ENCODE assay signal across 8 cellular contexts in genomic region chr12:57755454-57756372, GRCh38. TPM values are rescaled to one million over a fixed set of nuclear protein-coding genes. Genes with fewer than 3 reads are reported as not detected.
DNase-seq lines count a peak whose midpoint lies in the region; ATAC-seq and TF ChIP-seq lines count a peak whose summit lies in the region.

No MANE protein-coding gene starts in this region.

- H3K9me3 ChIP-seq in iPS-18c (ENCODE audit: control insufficient read depth, insufficient read depth, low read length), result no peaks in the 10 kb centered on the region

- H3K36me3 ChIP-seq in GM06990 (ENCODE audit: control insufficient read depth, insufficient read depth, low read length), result peaks cover 9% of the 10 kb centered on the region

- peak overlapping the region; percentile 60 for H3K27ac Mint-ChIP-seq in activated naive CD8-positive, alpha-beta T cell treated with anti-CD3 and anti-CD28 coated beads, Interleukin-2, amount 10 ng/mL, durations not matched to agents 7 days and 5 days
- peak overlapping the region; percentile 84 for H3K27ac Mint-ChIP-seq in stimulated activated effector memory CD8-positive, alpha-beta T cell treated with anti-CD3 and anti-CD28 coated beads, Interleukin-12 subunit alpha, Interleukin-12 subunit beta, amount 100 ng/mL, for 72 hours

- H3K27me3 Mint-ChIP-seq in activated naive CD8-positive, alpha-beta T cell treated with anti-CD3 and anti-CD28 coated beads, Interleukin-2, amount 10 ng/mL, durations not matched to agents 7 days and 5 days, result no peaks in the 10 kb centered on the region

- no peaks in the 10 kb centered on the region for H3K27me3 ChIP-seq in GM06990 (replicated peaks; ENCODE audit: control insufficient read depth, insufficient read depth, low read length)

- H3K4me1 Mint-ChIP-seq in activated naive CD8-positive, alpha-beta T cell treated with anti-CD3 and anti-CD28 coated beads, Interleukin-2, amount 10 ng/mL, durations not matched to agents 7 days and 5 days, result peaks cover 40% of the 10 kb centered on the region
- H3K4me1 Mint-ChIP-seq in stimulated activated effector memory CD8-positive, alpha-beta T cell treated with anti-CD3 and anti-CD28 coated beads, Interleukin-12 subunit alpha, Interleukin-12 subunit beta, amount 100 ng/mL, for 72 hours, result peaks cover 72% of the 10 kb centered on the region

- peaks cover 15% of the 10 kb centered on the region for H3K36me3 Mint-ChIP-seq in activated naive CD8-positive, alpha-beta T cell treated with anti-CD3 and anti-CD28 coated beads, Interleukin-2, amount 10 ng/mL, durations not matched to agents 7 days and 5 days
- H3K36me3 Mint-ChIP-seq in stimulated activated effector memory CD8-positive, alpha-beta T cell treated with anti-CD3 and anti-CD28 coated beads, Interleukin-12 subunit alpha, Interleukin-12 subunit beta, amount 100 ng/mL, for 72 hours, result peaks cover 52% of the 10 kb centered on the region

- no peaks in the 10 kb centered on the region for H3K9me3 Mint-ChIP-seq in activated naive CD8-positive, alpha-beta T cell treated with anti-CD3 and anti-CD28 coated beads, Interleukin-2, amount 10 ng/mL, durations not matched to agents 7 days and 5 days
- no peaks in the 10 kb centered on the region for H3K9me3 Mint-ChIP-seq in stimulated activated effector memory CD8-positive, alpha-beta T cell treated with anti-CD3 and anti-CD28 coated beads, Interleukin-12 subunit alpha, Interleukin-12 subunit beta, amount 100 ng/mL, for 72 hours

- POLR2A ChIA-PET in activated naive CD8-positive, alpha-beta T cell treated with anti-CD3 and anti-CD28 coated beads, Interleukin-2, amount 10 ng/mL, durations not matched to agents 7 days and 5 days (lab: Charles Lee), result interaction anchor here (0.6 to 3.1 kb wide), 7 partner anchors 10 to 1828 kb away, joined by 3 to 20 read pairs (median 5); partner anchors contain the start of genes CYP27B1, EEF1AKMT3 and METTL1

- TF ChIP-seq CTCF in GM06990 (IDR thresholded peaks at IDR 0.05; ENCODE audit: insufficient read depth, low read length, poor library complexity, severe bottlenecking), result no peak

- peak overlapping the region; percentile 82 for H3K4me3 Mint-ChIP-seq in activated naive CD8-positive, alpha-beta T cell treated with anti-CD3 and anti-CD28 coated beads, Interleukin-2, amount 10 ng/mL, durations not matched to agents 7 days and 5 days
- peak overlapping the region; percentile 75 for H3K4me3 Mint-ChIP-seq in stimulated activated effector memory CD8-positive, alpha-beta T cell treated with anti-CD3 and anti-CD28 coated beads, Interleukin-12 subunit alpha, Interleukin-12 subunit beta, amount 100 ng/mL, for 72 hours

- DNase-seq in GM06990 (ENCODE audit: extremely low read depth, insufficient read length), result peak; percentile 37
- peak; percentile 15 for DNase-seq in NCI-H146 treated with DMSO at 0.1 percent for 48 hours (lab: John Stamatoyannopoulos, UW; ENCODE audit: unreplicated experiment)
- DNase-seq in activated naive CD8-positive, alpha-beta T cell treated with anti-CD3 and anti-CD28 coated beads, Interleukin-2, amount 10 ng/mL, durations not matched to agents 7 days and 5 days, result peak; percentile 67
- peak in 1 of 2 donors; percentile 62 for DNase-seq in stimulated activated effector memory CD8-positive, alpha-beta T cell treated with anti-CD3 and anti-CD28 coated beads, Interleukin-12 subunit alpha, Interleukin-12 subunit beta, amount 100 ng/mL, for 72 hours (ENCODE audit: low spot score in 2 of 2)
- no peak for DNase-seq in midbrain (lab: John Stamatoyannopoulos, UW)
- no peak for DNase-seq in NCI-H187 treated with DMSO at 0.1 percent for 48 hours (lab: John Stamatoyannopoulos, UW)
- DNase-seq in NCI-H2196 treated with DMSO at 0.1 percent for 48 hours (lab: John Stamatoyannopoulos, UW; ENCODE audit: unreplicated experiment), result no peak

- no peak for ATAC-seq in activated naive CD8-positive, alpha-beta T cell treated with anti-CD3 and anti-CD28 coated beads, Interleukin-2, amount 10 ng/mL, durations not matched to agents 7 days and 5 days (ENCODE audit: low read depth)
- ATAC-seq in stimulated activated effector memory CD8-positive, alpha-beta T cell treated with anti-CD3 and anti-CD28 coated beads, Interleukin-12 subunit alpha, Interleukin-12 subunit beta, amount 100 ng/mL, for 72 hours, result no peak

- peak overlapping the region; percentile 74 for H3K4me3 ChIP-seq in GM06990 (replicated peaks; ENCODE audit: low read depth, low read length)
- H3K4me3 ChIP-seq in iPS-18c (ENCODE audit: insufficient read depth, low read depth, low read length), result peak overlapping the region; percentile 52

RNA-seq across cellular contexts. Expression of gene MARCHF9, which starts 0.8 kb away (rescaled TPM):
- 10 to 100 TPM; 37.1 to 38.3 TPM for total RNA-seq in activated naive CD8-positive, alpha-beta T cell treated with anti-CD3 and anti-CD28 coated beads, Interleukin-2, amount 10 ng/mL, durations not matched to agents 7 days and 5 days

RNA-seq across cellular contexts. Expression of gene CDK4, which starts 3.6 kb away (rescaled TPM):
- 100 to 1,000 TPM in 1 of 2 experiments, 10 to 100 TPM in 1; 98.4 to 100 TPM for total RNA-seq in activated naive CD8-positive, alpha-beta T cell treated with anti-CD3 and anti-CD28 coated beads, Interleukin-2, amount 10 ng/mL, durations not matched to agents 7 days and 5 days

RNA-seq across cellular contexts. Expression of gene TSPAN31, which starts 10.9 kb away (rescaled TPM):
- 10 to 100 TPM; 19.6 to 23.2 TPM for total RNA-seq in activated naive CD8-positive, alpha-beta T cell treated with anti-CD3 and anti-CD28 coated beads, Interleukin-2, amount 10 ng/mL, durations not matched to agents 7 days and 5 days

RNA-seq across cellular contexts. Expression of gene CYP27B1, which starts 11.2 kb away (rescaled TPM):
- 1 to 10 TPM; 2.4 to 2.6 TPM for total RNA-seq in activated naive CD8-positive, alpha-beta T cell treated with anti-CD3 and anti-CD28 coated beads, Interleukin-2, amount 10 ng/mL, durations not matched to agents 7 days and 5 days

RNA-seq across cellular contexts. Expression of gene METTL1, which starts 16.2 kb away (rescaled TPM):
- 10 to 100 TPM; 13.9 to 14.9 TPM for total RNA-seq in activated naive CD8-positive, alpha-beta T cell treated with anti-CD3 and anti-CD28 coated beads, Interleukin-2, amount 10 ng/mL, durations not matched to agents 7 days and 5 days

Comparison
In these comparisons a context has a peak if more than half of its experiments do, and no peak if none do; other contexts are left out.
1. DNase-seq: peak in GM06990 (single experiment), NCI-H146 treated with DMSO at 0.1 percent for 48 hours (single experiment) and activated naive CD8-positive, alpha-beta T cell treated with anti-CD3 and anti-CD28 coated beads, Interleukin-2, amount 10 ng/mL, durations not matched to agents 7 days and 5 days (single experiment); none in midbrain (single experiment), NCI-H187 treated with DMSO at 0.1 percent for 48 hours (single experiment) and NCI-H2196 treated with DMSO at 0.1 percent for 48 hours (single experiment).